ENCODE assay signal across 26 cellular contexts in genomic region chr17:69265873-69266272, GRCh38.
"Had no signal": no experiment of that assay in that cellular context is flagged by ENCODE, and none has a peak within 500 bp of the region (broad histone marks: within the 10 kb centered on the region; RNA-seq: fewer than 3 reads in every experiment).

No MANE protein-coding gene starts in this region.

- H3K36me3 ChIP-seq: neural progenitor cell, ovary, sigmoid colon, thoracic aorta, thyroid gland had no signal

- FAIRE-seq: urothelium cell line had no signal

- DNase-seq: natural killer cell; occipital lobe; ovary; posterior cingulate gyrus; psoas muscle; right cardiac atrium; right lobe of liver; sigmoid colon; small intestine; stimulated activated CD4-positive, alpha-beta T cell treated with anti-CD3 and anti-CD28 coated beads, Interleukin-15, amount 100 ng/mL, for 24 hours; stimulated activated CD4-positive, alpha-beta T cell treated with anti-CD3 and anti-CD28 coated beads, Interleukin-2, amount 100 ng/mL, for 24 hours; stimulated activated CD4-positive, alpha-beta T cell treated with anti-CD3 and anti-CD28 coated beads, Interleukin-2, amount 100 ng/mL, for 48 hours; stimulated activated CD4-positive, alpha-beta T cell treated with anti-CD3 and anti-CD28 coated beads, Interleukin-4, amount 100 ng/mL, for 24 hours; stimulated activated naive B cell treated with anti-CD40 and anti-IgM and Interleukin-4, amounts not matched to agents 10 μg/mL and 1 μg/mL and 100 μg/mL, for 72 hours; stimulated activated naive CD4-positive, alpha-beta T cell treated with Interleukin-2 at 50 U/mL for 16 hours; stomach; thyroid gland; trophoblast cell; upper lobe of left lung had no signal

- H3K79me2 ChIP-seq: parathyroid adenoma had no signal

- ATAC-seq: natural killer cell; psoas muscle; right cardiac atrium; right lobe of liver; stimulated activated effector memory CD8-positive, alpha-beta T cell treated with anti-CD3 and anti-CD28 coated beads, Interleukin-12 subunit alpha, Interleukin-12 subunit beta, amount 100 ng/mL, for 72 hours; stimulated activated naive B cell treated with anti-CD40 and anti-IgM and Interleukin-4, amounts not matched to agents 10 μg/mL and 1 μg/mL and 100 μg/mL, for 72 hours had no signal

- H3K4me1 ChIP-seq: neural progenitor cell, parathyroid adenoma, stomach, thyroid gland, tibial nerve, upper lobe of left lung, vagina had no signal

- H3K9me3 ChIP-seq: ovary, psoas muscle, right lobe of liver, sigmoid colon, stomach, thoracic aorta, thyroid gland, tibial nerve, upper lobe of left lung, vagina had no signal

- H3K27me3 ChIP-seq: neural progenitor cell, ovary, right lobe of liver, sigmoid colon, stomach, thyroid gland, tibial nerve, upper lobe of left lung, vagina had no signal

- H3K27ac ChIP-seq: neural progenitor cell, ovary, parathyroid adenoma, psoas muscle, right lobe of liver, sigmoid colon, stomach, thoracic aorta, thyroid gland, tibial nerve, upper lobe of left lung, vagina had no signal

- H3K4me3 ChIP-seq: neural progenitor cell, ovary, psoas muscle, right lobe of liver, sigmoid colon, stomach, thoracic aorta, thyroid gland, tibial nerve, upper lobe of left lung, vagina had no signal

- H3K4me2 ChIP-seq: neural progenitor cell had no signal

- H2AFZ ChIP-seq: neural progenitor cell, parathyroid adenoma had no signal

- H3K9ac ChIP-seq: neural progenitor cell, parathyroid adenoma had no signal
